In genomic region chr1:212967767-212968166, GRCh38 we compare ENCODE assay signal across 1 cellular context.
TF ChIP-seq lines count a peak whose summit lies in the region.

No MANE protein-coding gene starts in this region.

TF ChIP-seq in K562, 482 proteins besides CTCF, POLR2A, EP300 and RAD21 (continued from another document and continues in another):
- TF ChIP-seq, protein P1, sequence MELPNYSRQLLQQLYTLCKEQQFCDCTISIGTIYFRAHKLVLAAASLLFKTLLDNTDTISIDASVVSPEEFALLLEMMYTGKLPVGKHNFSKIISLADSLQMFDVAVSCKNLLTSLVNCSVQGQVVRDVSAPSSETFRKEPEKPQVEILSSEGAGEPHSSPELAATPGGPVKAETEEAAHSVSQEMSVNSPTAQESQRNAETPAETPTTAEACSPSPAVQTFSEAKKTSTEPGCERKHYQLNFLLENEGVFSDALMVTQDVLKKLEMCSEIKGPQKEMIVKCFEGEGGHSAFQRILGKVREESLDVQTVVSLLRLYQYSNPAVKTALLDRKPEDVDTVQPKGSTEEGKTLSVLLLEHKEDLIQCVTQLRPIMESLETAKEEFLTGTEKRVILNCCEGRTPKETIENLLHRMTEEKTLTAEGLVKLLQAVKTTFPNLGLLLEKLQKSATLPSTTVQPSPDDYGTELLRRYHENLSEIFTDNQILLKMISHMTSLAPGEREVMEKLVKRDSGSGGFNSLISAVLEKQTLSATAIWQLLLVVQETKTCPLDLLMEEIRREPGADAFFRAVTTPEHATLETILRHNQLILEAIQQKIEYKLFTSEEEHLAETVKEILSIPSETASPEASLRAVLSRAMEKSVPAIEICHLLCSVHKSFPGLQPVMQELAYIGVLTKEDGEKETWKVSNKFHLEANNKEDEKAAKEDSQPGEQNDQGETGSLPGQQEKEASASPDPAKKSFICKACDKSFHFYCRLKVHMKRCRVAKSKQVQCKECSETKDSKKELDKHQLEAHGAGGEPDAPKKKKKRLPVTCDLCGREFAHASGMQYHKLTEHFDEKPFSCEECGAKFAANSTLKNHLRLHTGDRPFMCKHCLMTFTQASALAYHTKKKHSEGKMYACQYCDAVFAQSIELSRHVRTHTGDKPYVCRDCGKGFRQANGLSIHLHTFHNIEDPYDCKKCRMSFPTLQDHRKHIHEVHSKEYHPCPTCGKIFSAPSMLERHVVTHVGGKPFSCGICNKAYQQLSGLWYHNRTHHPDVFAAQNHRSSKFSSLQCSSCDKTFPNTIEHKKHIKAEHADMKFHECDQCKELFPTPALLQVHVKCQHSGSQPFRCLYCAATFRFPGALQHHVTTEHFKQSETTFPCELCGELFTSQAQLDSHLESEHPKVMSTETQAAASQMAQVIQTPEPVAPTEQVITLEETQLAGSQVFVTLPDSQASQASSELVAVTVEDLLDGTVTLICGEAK (IDR thresholded peaks at IDR 0.05) = no peak
- TF ChIP-seq, protein P1 (CRISPR knock-in tag; IDR thresholded peaks at IDR 0.05) = no peak
- no peak for TF ChIP-seq USF2 (CRISPR knock-in tag; IDR thresholded peaks at IDR 0.05)
- peak; percentile 72; the same call in 1 of the 2 replicates for TF ChIP-seq LARP7 (IDR thresholded peaks at IDR 0.05)
- TF ChIP-seq CAMTA2 (CRISPR knock-in tag; conservative IDR thresholded peaks at IDR 0.05) = no peak
- TF ChIP-seq BRD9 (IDR thresholded peaks at IDR 0.05; ENCODE audit: low read depth, partially characterized antibody) = no peak
- peak; percentile 21; the same call in 1 of the 2 replicates for TF ChIP-seq RB1 (IDR thresholded peaks at IDR 0.05; ENCODE audit: low read depth)
- 0 out of 2 replicates have a peak, but pooled peaks have one; percentile 69 for TF ChIP-seq XRCC5 (IDR thresholded peaks at IDR 0.05; ENCODE audit: low read depth, low read length)
- no peak for TF ChIP-seq MCM2 (IDR thresholded peaks at IDR 0.05; ENCODE audit: low read depth)
- TF ChIP-seq ZNF764 (CRISPR knock-in tag; IDR thresholded peaks at IDR 0.05; ENCODE audit: low read depth) = no peak
- TF ChIP-seq ASH1L (IDR thresholded peaks at IDR 0.05; ENCODE audit: borderline replicate concordance, low read depth, partially characterized antibody) = no peak
- TF ChIP-seq EGR1 (conservative IDR thresholded peaks at IDR 0.05) = no peak
- peak; percentile 64 for TF ChIP-seq DPF2 (IDR thresholded peaks at IDR 0.05)
- TF ChIP-seq JUND (IDR thresholded peaks at IDR 0.05; ENCODE audit: borderline replicate concordance, low read depth, low read length) = no peak
- 0 out of 3 replicates have a peak, but pooled peaks have one; percentile 11 for TF ChIP-seq JUND (tag; IDR thresholded peaks at IDR 0.05; ENCODE audit: borderline replicate concordance, low read depth, low read length)
- no peak for TF ChIP-seq HDAC3 (IDR thresholded peaks at IDR 0.05; ENCODE audit: borderline replicate concordance, partially characterized antibody)
- TF ChIP-seq BRF1 (IDR thresholded peaks at IDR 0.05; ENCODE audit: borderline replicate concordance, extremely low read depth, insufficient read length) = no peak
- TF ChIP-seq SMARCA4 (IDR thresholded peaks at IDR 0.05) = peak; percentile 50; the same call in 1 of the 2 replicates
- no peak for TF ChIP-seq ZNF184 (CRISPR knock-in tag; IDR thresholded peaks at IDR 0.05)
- TF ChIP-seq FOXA3 (CRISPR knock-in tag; conservative IDR thresholded peaks at IDR 0.05 in 1 of 2, IDR thresholded peaks at IDR 0.05 in 1 of 2) = no peak
- TF ChIP-seq NFE2 (IDR thresholded peaks at IDR 0.05; ENCODE audit: low read depth) = peak; percentile 85
- TF ChIP-seq HIVEP1 (CRISPR knock-in tag; IDR thresholded peaks at IDR 0.05) = no peak
- TF ChIP-seq CXXC5 (CRISPR knock-in tag; IDR thresholded peaks at IDR 0.05) = no peak
- TF ChIP-seq PRMT5 (CRISPR knock-in tag; IDR thresholded peaks at IDR 0.05) = no peak
- TF ChIP-seq ZNF644 (tag; IDR thresholded peaks at IDR 0.05; ENCODE audit: low read depth) = no peak
- no peak for TF ChIP-seq SAFB2 (IDR thresholded peaks at IDR 0.05; ENCODE audit: borderline replicate concordance, low read depth, low read length, severe bottlenecking)
- no peak for TF ChIP-seq KLF1 (tag; IDR thresholded peaks at IDR 0.05)
- no peak for TF ChIP-seq MAFK (IDR thresholded peaks at IDR 0.05; ENCODE audit: low read length)
- TF ChIP-seq MEIS2 (IDR thresholded peaks at IDR 0.05; ENCODE audit: partially characterized antibody) = no peak
- TF ChIP-seq CREM (IDR thresholded peaks at IDR 0.05; ENCODE audit: low read depth) = peak; percentile 82
- no peak for TF ChIP-seq E2F3 (CRISPR knock-in tag; IDR thresholded peaks at IDR 0.05)
- no peak for TF ChIP-seq NEUROD1 (IDR thresholded peaks at IDR 0.05; ENCODE audit: borderline replicate concordance, low read depth, low read length, partially characterized antibody)
- TF ChIP-seq DIDO1 (tag; IDR thresholded peaks at IDR 0.05; ENCODE audit: low read depth) = no peak
- peak; percentile 60; the same call in 1 of the 2 replicates for TF ChIP-seq C11orf30 (IDR thresholded peaks at IDR 0.05; ENCODE audit: low read depth)
- TF ChIP-seq, protein P2, sequence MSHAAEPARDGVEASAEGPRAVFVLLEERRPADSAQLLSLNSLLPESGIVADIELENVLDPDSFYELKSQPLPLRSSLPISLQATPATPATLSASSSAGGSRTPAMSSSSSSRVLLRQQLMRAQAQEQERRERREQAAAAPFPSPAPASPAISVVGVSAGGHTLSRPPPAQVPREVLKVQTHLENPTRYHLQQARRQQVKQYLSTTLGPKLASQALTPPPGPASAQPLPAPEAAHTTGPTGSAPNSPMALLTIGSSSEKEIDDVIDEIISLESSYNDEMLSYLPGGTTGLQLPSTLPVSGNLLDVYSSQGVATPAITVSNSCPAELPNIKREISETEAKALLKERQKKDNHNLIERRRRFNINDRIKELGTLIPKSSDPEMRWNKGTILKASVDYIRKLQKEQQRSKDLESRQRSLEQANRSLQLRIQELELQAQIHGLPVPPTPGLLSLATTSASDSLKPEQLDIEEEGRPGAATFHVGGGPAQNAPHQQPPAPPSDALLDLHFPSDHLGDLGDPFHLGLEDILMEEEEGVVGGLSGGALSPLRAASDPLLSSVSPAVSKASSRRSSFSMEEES (CRISPR knock-in tag; IDR thresholded peaks at IDR 0.05) = no peak
- no peak for TF ChIP-seq ETS2 (tag; IDR thresholded peaks at IDR 0.05; ENCODE audit: borderline replicate concordance, poor library complexity, severe bottlenecking)
- no peak for TF ChIP-seq HNRNPK (IDR thresholded peaks at IDR 0.05; ENCODE audit: low read depth, low read length, poor library complexity, severe bottlenecking)
- no peak for TF ChIP-seq POLR2AphosphoS5 (IDR thresholded peaks at IDR 0.05; ENCODE audit: control insufficient read depth, insufficient read depth, low read depth, low read length)
- TF ChIP-seq ZKSCAN3 (CRISPR knock-in tag; IDR thresholded peaks at IDR 0.05) = no peak
- TF ChIP-seq ZNF133 (CRISPR knock-in tag; IDR thresholded peaks at IDR 0.05) = no peak
- TF ChIP-seq FOXM1 (IDR thresholded peaks at IDR 0.05; ENCODE audit: low read depth) = no peak
- TF ChIP-seq FOXM1 (CRISPR knock-in tag; IDR thresholded peaks at IDR 0.05; ENCODE audit: low read depth) = no peak
- no peak for TF ChIP-seq ESRRA (IDR thresholded peaks at IDR 0.05; ENCODE audit: borderline replicate concordance, low read depth)
- TF ChIP-seq GATAD2A (IDR thresholded peaks at IDR 0.05) = no peak
- TF ChIP-seq MBD2 (IDR thresholded peaks at IDR 0.05; ENCODE audit: borderline replicate concordance, low read depth) = no peak
- TF ChIP-seq TEAD4 (IDR thresholded peaks at IDR 0.05; ENCODE audit: low read length) = no peak
- TF ChIP-seq TEAD4 (CRISPR knock-in tag; IDR thresholded peaks at IDR 0.05; ENCODE audit: borderline replicate concordance) = no peak
- TF ChIP-seq MYBL2 (IDR thresholded peaks at IDR 0.05; ENCODE audit: low read depth) = no peak
- no peak for TF ChIP-seq MYBL2 (CRISPR knock-in tag; IDR thresholded peaks at IDR 0.05; ENCODE audit: borderline replicate concordance)
- TF ChIP-seq POLR3A (IDR thresholded peaks at IDR 0.05; ENCODE audit: borderline replicate concordance, extremely low read depth, insufficient read depth, insufficient read length) = no peak
- TF ChIP-seq BRF2 (IDR thresholded peaks at IDR 0.05; ENCODE audit: borderline replicate concordance, insufficient read depth, insufficient read length) = no peak
- TF ChIP-seq SRSF9 (IDR thresholded peaks at IDR 0.05; ENCODE audit: borderline replicate concordance, low read depth, low read length) = no peak
- TF ChIP-seq SNIP1 (IDR thresholded peaks at IDR 0.05; ENCODE audit: low read depth) = no peak
- TF ChIP-seq ZNF197 (CRISPR knock-in tag; IDR thresholded peaks at IDR 0.05; ENCODE audit: low read depth) = no peak
- no peak for TF ChIP-seq ZNF561 (CRISPR knock-in tag; conservative IDR thresholded peaks at IDR 0.05)
- TF ChIP-seq, protein P3, sequence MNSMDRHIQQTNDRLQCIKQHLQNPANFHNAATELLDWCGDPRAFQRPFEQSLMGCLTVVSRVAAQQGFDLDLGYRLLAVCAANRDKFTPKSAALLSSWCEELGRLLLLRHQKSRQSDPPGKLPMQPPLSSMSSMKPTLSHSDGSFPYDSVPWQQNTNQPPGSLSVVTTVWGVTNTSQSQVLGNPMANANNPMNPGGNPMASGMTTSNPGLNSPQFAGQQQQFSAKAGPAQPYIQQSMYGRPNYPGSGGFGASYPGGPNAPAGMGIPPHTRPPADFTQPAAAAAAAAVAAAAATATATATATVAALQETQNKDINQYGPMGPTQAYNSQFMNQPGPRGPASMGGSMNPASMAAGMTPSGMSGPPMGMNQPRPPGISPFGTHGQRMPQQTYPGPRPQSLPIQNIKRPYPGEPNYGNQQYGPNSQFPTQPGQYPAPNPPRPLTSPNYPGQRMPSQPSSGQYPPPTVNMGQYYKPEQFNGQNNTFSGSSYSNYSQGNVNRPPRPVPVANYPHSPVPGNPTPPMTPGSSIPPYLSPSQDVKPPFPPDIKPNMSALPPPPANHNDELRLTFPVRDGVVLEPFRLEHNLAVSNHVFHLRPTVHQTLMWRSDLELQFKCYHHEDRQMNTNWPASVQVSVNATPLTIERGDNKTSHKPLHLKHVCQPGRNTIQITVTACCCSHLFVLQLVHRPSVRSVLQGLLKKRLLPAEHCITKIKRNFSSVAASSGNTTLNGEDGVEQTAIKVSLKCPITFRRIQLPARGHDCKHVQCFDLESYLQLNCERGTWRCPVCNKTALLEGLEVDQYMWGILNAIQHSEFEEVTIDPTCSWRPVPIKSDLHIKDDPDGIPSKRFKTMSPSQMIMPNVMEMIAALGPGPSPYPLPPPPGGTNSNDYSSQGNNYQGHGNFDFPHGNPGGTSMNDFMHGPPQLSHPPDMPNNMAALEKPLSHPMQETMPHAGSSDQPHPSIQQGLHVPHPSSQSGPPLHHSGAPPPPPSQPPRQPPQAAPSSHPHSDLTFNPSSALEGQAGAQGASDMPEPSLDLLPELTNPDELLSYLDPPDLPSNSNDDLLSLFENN (IDR thresholded peaks at IDR 0.05; ENCODE audit: low read depth in 2 of 2, low read length in 2 of 2) = no peak
- TF ChIP-seq TCF15 (CRISPR knock-in tag; IDR thresholded peaks at IDR 0.05) = no peak
- TF ChIP-seq MED1 (CRISPR knock-in tag; IDR thresholded peaks at IDR 0.05; ENCODE audit: borderline replicate concordance) = no peak
- 0 out of 2 replicates have a peak, but pooled peaks have one; percentile 28 for TF ChIP-seq SMC3 (conservative IDR thresholded peaks at IDR 0.05; ENCODE audit: insufficient read depth, low read depth, low read length)
